In the genomic region with DNA sequence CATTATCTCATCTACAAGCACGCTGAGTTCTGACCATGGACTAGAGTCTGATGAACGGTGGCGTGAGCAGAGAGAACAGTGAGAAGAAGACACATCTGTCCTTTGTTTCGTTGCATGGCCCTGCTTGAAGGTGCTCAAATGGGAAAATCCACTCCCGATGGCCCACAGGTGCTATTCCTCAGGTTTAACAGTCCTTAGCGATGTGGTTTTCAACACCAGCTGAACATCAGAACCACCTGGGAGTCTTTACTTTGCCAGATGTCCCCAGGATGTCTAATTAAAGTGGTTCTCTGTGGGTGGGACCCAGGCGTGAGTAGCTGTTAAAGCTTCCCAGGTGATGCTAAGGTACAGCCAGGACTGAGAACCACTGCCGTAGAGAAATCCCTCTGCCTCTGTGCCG, we compare ENCODE assay signal across 25 cellular contexts.
"Had no signal": no experiment of that assay in that cellular context is flagged by ENCODE, and none has a peak within 500 bp of the region (broad histone marks: within the 10 kb centered on the region; RNA-seq: fewer than 3 reads in every experiment).

No MANE protein-coding gene starts in this region.

- H3K4me3 Mint-ChIP-seq: activated naive CD4-positive, alpha-beta T cell treated with anti-CD3 and anti-CD28 coated beads, Interleukin-2, amount 50 U/mL, for 24 hours; mesothelial cell of epicardium had no signal

- H3K4me1 ChIP-seq: adrenal gland, ascending aorta, esophagus muscularis mucosa, left lung, tibial artery had no signal

- H3K9me3 ChIP-seq: adrenal gland, ascending aorta, esophagus muscularis mucosa, left lung, tibial artery had no signal

- H3K9me3 Mint-ChIP-seq: activated naive CD4-positive, alpha-beta T cell treated with anti-CD3 and anti-CD28 coated beads, Interleukin-2, amount 50 U/mL, for 24 hours; effector memory CD8-positive, alpha-beta T cell; natural killer cell had no signal

- H3K36me3 Mint-ChIP-seq: natural killer cell had no signal

- H3K4me3 ChIP-seq: adrenal gland, ascending aorta, dorsolateral prefrontal cortex, esophagus muscularis mucosa, left lung, tibial artery had no signal

- DNase-seq: activated CD4-positive, alpha-beta T cell treated with anti-CD3 and anti-CD28 coated beads, Interleukin-2, amount 50 U/mL, for 1 hour; activated CD4-positive, CD25-positive, alpha-beta regulatory T cell treated with anti-CD3 and anti-CD28 coated beads, Interleukin-2, amount 50 U/mL, for 72 hours; activated effector memory CD4-positive, alpha-beta T cell treated with anti-CD3 and anti-CD28 coated beads, Interleukin-2, amount 50 U/mL, for 16 hours; activated T-cell treated with anti-CD3 and anti-CD28 coated beads for 4 hours; brain microvascular endothelial cell; central memory CD4-positive, alpha-beta T cell; dorsolateral prefrontal cortex; effector memory CD8-positive, alpha-beta T cell; glutamatergic neuron; hippocampal formation; kidney glomerular epithelial cell; left lung; natural killer cell; small intestine; stimulated activated CD4-positive, alpha-beta T cell treated with anti-CD3 and anti-CD28 coated beads, Interleukin-2, amount 100 ng/mL, for 24 hours; stimulated activated naive CD4-positive, alpha-beta T cell; T-helper 1 cell; tibial artery; WERI-Rb-1 had no signal

- H3K27me3 ChIP-seq: adrenal gland, ascending aorta, brain microvascular endothelial cell, esophagus muscularis mucosa, left lung, tibial artery had no signal

- H3K27ac ChIP-seq: adrenal gland, ascending aorta, brain microvascular endothelial cell, esophagus muscularis mucosa, left lung, tibial artery, WERI-Rb-1 had no signal

- H3K27ac Mint-ChIP-seq: activated naive CD4-positive, alpha-beta T cell treated with anti-CD3 and anti-CD28 coated beads, Interleukin-2, amount 50 U/mL, for 24 hours; mesothelial cell of epicardium had no signal

- H3K36me3 ChIP-seq: adrenal gland, ascending aorta, brain microvascular endothelial cell, left lung, tibial artery, WERI-Rb-1 had no signal

- H3K27me3 Mint-ChIP-seq: activated naive CD4-positive, alpha-beta T cell treated with anti-CD3 and anti-CD28 coated beads, Interleukin-2, amount 50 U/mL, for 24 hours; effector memory CD8-positive, alpha-beta T cell had no signal

- ATAC-seq: effector memory CD8-positive, alpha-beta T cell; left lung; natural killer cell; sciatic nerve had no signal
